21 cellular contexts compared by ENCODE assay signal in genomic region chr22:50061141-50061823, GRCh38. TPM values are rescaled to one million over a fixed set of nuclear protein-coding genes. Genes with fewer than 3 reads are reported as not detected.
DNase-seq lines count a peak whose midpoint lies in the region; ATAC-seq, FAIRE-seq and TF ChIP-seq lines count a peak whose summit lies in the region.
"Had no signal": no experiment of that assay in that cellular context is flagged by ENCODE, and none has a peak within 500 bp of the region (broad histone marks: within the 10 kb centered on the region; RNA-seq: fewer than 3 reads in every experiment).

No MANE protein-coding gene starts in this region.

- DNase-seq in COLO668 (lab: John Stamatoyannopoulos, UW; ENCODE audit: unreplicated experiment) (peak; percentile 34), OCI-LY7 (ENCODE audit: low spot score) (peak; percentile 43), HepG2 (ENCODE audit: low spot score) (no peak), upper lobe of left lung (peak; percentile 59 to 72), adrenal gland (no peak)
- DNase-seq in effector CD8-positive, alpha-beta T cell (lab: John Stamatoyannopoulos, UW) = no peak
- DNase-seq: AML-193; CD4-positive, CD25-positive, alpha-beta regulatory T cell; MV-4-11; NCI-H1417; NCI-H187; NCI-H2227 treated with DMSO at 0.1 percent for 48 hours; NCI-H510A treated with DMSO at 0.1 percent for 48 hours; NCI-H774; RPMI8226 had no signal

- ATAC-seq in HepG2 (no peak; the same call in 2 of the 3 replicates), upper lobe of left lung (ENCODE audit: low FRiP score in 2 of 2) (peak; percentile 4 to 12), GM18519 (IDR thresholded peaks at IDR 0.05; ENCODE audit: low FRiP score, unreplicated experiment) (no peak)

- H3K4me3 ChIP-seq in OCI-LY7 (ENCODE audit: low read depth, low read length, poor library complexity, severe bottlenecking) (no peak overlapping the region), HepG2 (replicated peaks in 1 of 3; ENCODE audit: insufficient read depth in 1 of 3, low read depth in 2 of 3, low read length in 3 of 3) (no peak overlapping the region), upper lobe of left lung (no peak overlapping the region), adrenal gland (no peak overlapping the region)

- intact Hi-C loops in OCI-LY7 (cut with micrococcal nuclease; ENCODE audit: unreplicated experiment) (no loop called here), HepG2 (cut with micrococcal nuclease; ENCODE audit: unreplicated experiment) (no loop called here), adrenal gland (cut with DNase I) (no loop called here)

- no TSS peak for BruUV-seq in OCI-LY7 (replicated peaks; lab: Mats Ljungman, UMichigan)
- no TSS peak for BruUV-seq in HepG2 (replicated peaks; lab: Mats Ljungman, UMichigan)

- no peaks in the 10 kb centered on the region for H3K79me2 ChIP-seq in OCI-LY7 (ENCODE audit: insufficient read depth, low read depth, low read length)
- H3K79me2 ChIP-seq in HepG2 (ENCODE audit: insufficient read depth, low read length) = no peaks in the 10 kb centered on the region

- 48% methylated on average over 23 of the region's 27 CpGs for WGBS in HepG2 (ENCODE audit: low lambda C conversion rate)
- 30 to 52% methylated on average over 9 to 24 of the region's 27 CpGs for WGBS in upper lobe of left lung, 2 donors
- WGBS in adrenal gland, 4 donors = 72 to 92% (median 80%) methylated on average over 15 to 27 of the region's 27 CpGs

- H3K4me1 ChIP-seq in OCI-LY7 (ENCODE audit: insufficient read depth, low read length, poor library complexity, severe bottlenecking) = peaks cover 44% of the 10 kb centered on the region
- H3K4me1 ChIP-seq in HepG2 (ENCODE audit: insufficient read depth, low read length) = no peaks in the 10 kb centered on the region
- H3K4me1 ChIP-seq in upper lobe of left lung = peaks cover 9 to 37% (median 15%) of the 10 kb centered on the region in 4 donors
- H3K4me1 ChIP-seq in adrenal gland (replicated peaks in 1 of 2) = peaks cover 0 to 5% of the 10 kb centered on the region in 2 donors

- no peak overlapping the region for H2AFZ ChIP-seq in OCI-LY7 (ENCODE audit: low read length)
- H2AFZ ChIP-seq in HepG2 (ENCODE audit: low read length) = no peak overlapping the region

- H3K4me2 ChIP-seq in OCI-LY7 (ENCODE audit: low read length) = peak overlapping the region; percentile 42; the same call in 1 of the 2 replicates
- H3K4me2 ChIP-seq in HepG2 (ENCODE audit: low read depth, low read length) = no peak overlapping the region
- H3K4me2 ChIP-seq: KMS-11 had no signal

- in situ Hi-C loops in HepG2 (cut with HindIII; ENCODE audit: extremely low pct_ligation_motif_present, low pct_unique_long_range_greater_than_20kb) = no loop called here

- no peaks in the 10 kb centered on the region for H4K20me1 ChIP-seq in OCI-LY7 (ENCODE audit: insufficient read depth, low read length)
- H4K20me1 ChIP-seq in HepG2 (ENCODE audit: insufficient read depth, low read length) = no peaks in the 10 kb centered on the region

- TF ChIP-seq POLR2A in HepG2 (IDR thresholded peaks at IDR 0.05; ENCODE audit: insufficient read depth in 1 of 2, low read depth in 2 of 2, low read length in 2 of 2) = no peak
- no peak for TF ChIP-seq POLR2A in upper lobe of left lung (IDR thresholded peaks at IDR 0.05)
- no peak for TF ChIP-seq POLR2A in adrenal gland (IDR thresholded peaks at IDR 0.05)

- TF ChIP-seq EP300 in HepG2 (IDR thresholded peaks at IDR 0.05; ENCODE audit: low read depth in 2 of 2, low read length in 2 of 2) (no peak), HepG2 (CRISPR knock-in tag; IDR thresholded peaks at IDR 0.05; ENCODE audit: borderline replicate concordance) (no peak), upper lobe of left lung (IDR thresholded peaks at IDR 0.05) (no peak)

- H3K27ac ChIP-seq in OCI-LY7 (ENCODE audit: low read depth, low read length, poor library complexity, severe bottlenecking) = no peak overlapping the region
- H3K27ac ChIP-seq in HepG2 (ENCODE audit: extremely low read length, insufficient read depth, low read length) = no peak overlapping the region
- no peak overlapping the region for H3K27ac ChIP-seq in upper lobe of left lung
- no peak overlapping the region for H3K27ac ChIP-seq in adrenal gland
- H3K27ac ChIP-seq: KMS-11 had no signal

- TF ChIP-seq RAD21 in HepG2 (CRISPR knock-in tag; IDR thresholded peaks at IDR 0.05) = no peak

- no peaks in the 10 kb centered on the region for H3K36me3 ChIP-seq in OCI-LY7 (ENCODE audit: insufficient read depth, low read length)
- no peaks in the 10 kb centered on the region for H3K36me3 ChIP-seq in HepG2 (replicated peaks in 1 of 2; ENCODE audit: control insufficient read depth in 1 of 2, insufficient read depth in 2 of 2, low read length in 2 of 2)
- H3K36me3 ChIP-seq in upper lobe of left lung = no peaks in the 10 kb centered on the region
- H3K36me3 ChIP-seq in adrenal gland (replicated peaks in 1 of 2) = no peaks in the 10 kb centered on the region

- peaks cover 4 to 37% of the 10 kb centered on the region in 2 experiments for H3K27me3 ChIP-seq in HepG2 (ENCODE audit: control insufficient read depth in 1 of 2, insufficient read depth in 2 of 2, low read length in 2 of 2)
- peaks cover 0 to 11% (median 5%) of the 10 kb centered on the region in 4 donors for H3K27me3 ChIP-seq in upper lobe of left lung
- H3K27me3 ChIP-seq in adrenal gland = peaks cover 27% of the 10 kb centered on the region

- H3K9me3 ChIP-seq in OCI-LY7 (ENCODE audit: low read length) = no peaks in the 10 kb centered on the region
- H3K9me3 ChIP-seq in HepG2 (ENCODE audit: low read length) = no peaks in the 10 kb centered on the region
- H3K9me3 ChIP-seq in upper lobe of left lung = no peaks in the 10 kb centered on the region
- H3K9me3 ChIP-seq in adrenal gland (replicated peaks in 1 of 3) = no peaks in the 10 kb centered on the region

- FAIRE-seq in HepG2 (lab: Jason Lieb, UNC) = no peak
- FAIRE-seq: GM12892, GM18507 had no signal

- TF ChIP-seq CTCF in OCI-LY7 (conservative IDR thresholded peaks at IDR 0.05; ENCODE audit: low read length) (no peak), HepG2 (CRISPR knock-in tag; IDR thresholded peaks at IDR 0.05) (no peak), upper lobe of left lung (IDR thresholded peaks at IDR 0.05) (no peak), adrenal gland (IDR thresholded peaks at IDR 0.05) (no peak)

- CTCF ChIA-PET in OCI-LY7 (lab: Charles Lee; ENCODE audit: unreplicated experiment) = no interaction called here
- CTCF ChIA-PET in HepG2 (lab: Yijun Ruan, JAX; ENCODE audit: low intra/inter-chr PET ratio, low total read pairs) = no interaction called here

- POLR2A ChIA-PET in OCI-LY7 (lab: Charles Lee) (interaction anchor here (0.7 kb wide), 1 partner anchor 19 kb away, joined by 3 read pairs; no protein-coding TSS in a partner anchor), HepG2 (lab: Yijun Ruan, JAX) (no interaction called here)

- H3K9me2 ChIP-seq in OCI-LY7 (ENCODE audit: insufficient read depth, low read length) = no peaks in the 10 kb centered on the region

- no peak overlapping the region for H3K9ac ChIP-seq in HepG2 (ENCODE audit: insufficient read depth, low read depth, low read length)
- H3K9ac ChIP-seq: KMS-11 had no signal

RNA-seq across cellular contexts. Expression of gene TTLL8, which starts 3.2 kb away (rescaled TPM):
- 0.06 TPM in 1 of 2 replicates, not detected in the other for total RNA-seq in OCI-LY7 (2014; rRNA removed; shearing (Covaris generic))
- total RNA-seq in OCI-LY7 (2022) = 0.72 and 1.3 TPM in 2 replicates
- not detected in 2 replicates for total RNA-seq in HepG2 (2016; rRNA removed; fragmentation: Illumina TruSeq; extraction: Trizol)
- not detected in 2 replicates for total RNA-seq in HepG2 (2016; cell fraction: cytosol; rRNA removed; fragmentation: Illumina TruSeq; extraction: Trizol; ENCODE audit: low read depth)
- not detected in 2 replicates for total RNA-seq in HepG2 (2016; cell fraction: insoluble cytoplasmic fraction; rRNA removed; fragmentation: Illumina TruSeq; extraction: Trizol)
- not detected in 2 replicates for total RNA-seq in HepG2 (2016; cell fraction: membrane; rRNA removed; fragmentation: Illumina TruSeq; extraction: Trizol)
- total RNA-seq in HepG2 (2016; cell fraction: nucleus; rRNA removed; fragmentation: Illumina TruSeq; extraction: Trizol) = not detected in 2 replicates
- polyA plus RNA-seq in HepG2 (2011; rRNA removed) = not detected in 2 replicates
- not detected in 2 replicates for polyA plus RNA-seq in HepG2 (2011; cell fraction: cytosol; rRNA removed)
- polyA plus RNA-seq in HepG2 (2011; cell fraction: nucleus; rRNA removed) = not detected in 2 replicates
- polyA plus RNA-seq in HepG2 (2012) = not detected in 2 replicates
- not detected in 2 replicates for polyA plus RNA-seq in HepG2 (2016; cell fraction: cytosol; fragmentation: Illumina TruSeq; extraction: Trizol; ENCODE audit: low read depth)
- not detected in 2 replicates for polyA plus RNA-seq in HepG2 (2016; cell fraction: insoluble cytoplasmic fraction; fragmentation: Illumina TruSeq; extraction: Trizol; ENCODE audit: low read depth)
- not detected in 2 replicates for polyA plus RNA-seq in HepG2 (2016; cell fraction: membrane; fragmentation: Illumina TruSeq; extraction: Trizol; ENCODE audit: low read depth)
- polyA plus RNA-seq in HepG2 (2016; cell fraction: nucleus; fragmentation: Illumina TruSeq; extraction: Trizol; ENCODE audit: insufficient read depth, low read depth) = not detected in 2 replicates
- polyA minus RNA-seq in HepG2 (2011; rRNA and poly(A)+ RNA removed; ENCODE audit: low replicate concordance) = not detected in 2 replicates
- polyA minus RNA-seq in HepG2 (2011; cell fraction: cytosol; rRNA and poly(A)+ RNA removed) = not detected in 2 replicates
- polyA minus RNA-seq in HepG2 (2011; cell fraction: nucleus; rRNA and poly(A)+ RNA removed) = not detected in 2 replicates
- total RNA-seq in upper lobe of left lung = not detected
- total RNA-seq in adrenal gland = not detected
- polyA plus RNA-seq in adrenal gland = not detected
- total RNA-seq: Calu3; CD4-positive, CD25-positive, alpha-beta regulatory T cell; H4 had no signal
- polyA plus RNA-seq: CD4-positive, CD25-positive, alpha-beta regulatory T cell had no signal

RNA-seq across cellular contexts. Expression of gene MLC1, which starts 23.9 kb away (rescaled TPM):
- 0.16 TPM in 1 of 2 replicates, not detected in the other for total RNA-seq in OCI-LY7 (2014; rRNA removed; shearing (Covaris generic))
- total RNA-seq in OCI-LY7 (2022) (not detected in 2 replicates), HepG2 (2016; rRNA removed; fragmentation: Illumina TruSeq; extraction: Trizol) (not detected in 2 replicates), upper lobe of left lung (1 to 10 TPM in 4 of 6 donors, under 1 TPM in 2; 0.78 to 3.1 (median 1.2) TPM), adrenal gland (not detected)
- total RNA-seq in HepG2 (2016; cell fraction: cytosol; rRNA removed; fragmentation: Illumina TruSeq; extraction: Trizol; ENCODE audit: low read depth) = not detected in 2 replicates
- not detected in 2 replicates for total RNA-seq in HepG2 (2016; cell fraction: insoluble cytoplasmic fraction; rRNA removed; fragmentation: Illumina TruSeq; extraction: Trizol)
- total RNA-seq in HepG2 (2016; cell fraction: membrane; rRNA removed; fragmentation: Illumina TruSeq; extraction: Trizol) = not detected in 2 replicates
- not detected in 2 replicates for total RNA-seq in HepG2 (2016; cell fraction: nucleus; rRNA removed; fragmentation: Illumina TruSeq; extraction: Trizol)
- polyA plus RNA-seq in HepG2 (2011; rRNA removed) (not detected in 2 replicates), adrenal gland (under 1 TPM in 1 of 3 donors, not detected in 2; 0.03 TPM)
- polyA plus RNA-seq in HepG2 (2011; cell fraction: cytosol; rRNA removed) = not detected in 2 replicates
- not detected in 2 replicates for polyA plus RNA-seq in HepG2 (2011; cell fraction: nucleus; rRNA removed)
- not detected in 2 replicates for polyA plus RNA-seq in HepG2 (2012)
- polyA plus RNA-seq in HepG2 (2016; cell fraction: cytosol; fragmentation: Illumina TruSeq; extraction: Trizol; ENCODE audit: low read depth) = not detected in 2 replicates
- polyA plus RNA-seq in HepG2 (2016; cell fraction: insoluble cytoplasmic fraction; fragmentation: Illumina TruSeq; extraction: Trizol; ENCODE audit: low read depth) = not detected in 2 replicates
- polyA plus RNA-seq in HepG2 (2016; cell fraction: membrane; fragmentation: Illumina TruSeq; extraction: Trizol; ENCODE audit: low read depth) = not detected in 2 replicates
- not detected in 2 replicates for polyA plus RNA-seq in HepG2 (2016; cell fraction: nucleus; fragmentation: Illumina TruSeq; extraction: Trizol; ENCODE audit: insufficient read depth, low read depth)
- polyA minus RNA-seq in HepG2 (2011; rRNA and poly(A)+ RNA removed; ENCODE audit: low replicate concordance) = not detected in 2 replicates
- polyA minus RNA-seq in HepG2 (2011; cell fraction: cytosol; rRNA and poly(A)+ RNA removed) = not detected in 2 replicates
- not detected in 2 replicates for polyA minus RNA-seq in HepG2 (2011; cell fraction: nucleus; rRNA and poly(A)+ RNA removed)
- total RNA-seq: Calu3 had no signal

RNA-seq across cellular contexts. Expression of gene MOV10L1, which starts 28.5 kb away (rescaled TPM):
- 0.03 and 0.22 TPM in 2 replicates for total RNA-seq in OCI-LY7 (2014; rRNA removed; shearing (Covaris generic))
- total RNA-seq in OCI-LY7 (2022) = 0.66 and 1.1 TPM in 2 replicates
- total RNA-seq in HepG2 (2016; rRNA removed; fragmentation: Illumina TruSeq; extraction: Trizol) = 0.11 TPM in 1 of 2 replicates, not detected in the other
- not detected in 2 replicates for total RNA-seq in HepG2 (2016; cell fraction: cytosol; rRNA removed; fragmentation: Illumina TruSeq; extraction: Trizol; ENCODE audit: low read depth)
- total RNA-seq in HepG2 (2016; cell fraction: insoluble cytoplasmic fraction; rRNA removed; fragmentation: Illumina TruSeq; extraction: Trizol) = 0.17 TPM in 1 of 2 replicates, not detected in the other
- total RNA-seq in HepG2 (2016; cell fraction: membrane; rRNA removed; fragmentation: Illumina TruSeq; extraction: Trizol) = not detected in 2 replicates
- 0.12 and 0.28 TPM in 2 replicates for total RNA-seq in HepG2 (2016; cell fraction: nucleus; rRNA removed; fragmentation: Illumina TruSeq; extraction: Trizol)
- polyA plus RNA-seq in HepG2 (2011; rRNA removed) = 0.12 and 0.31 TPM in 2 replicates
- 0.05 and 0.09 TPM in 2 replicates for polyA plus RNA-seq in HepG2 (2011; cell fraction: cytosol; rRNA removed)
- 0.47 and 1.1 TPM in 2 replicates for polyA plus RNA-seq in HepG2 (2011; cell fraction: nucleus; rRNA removed)
- polyA plus RNA-seq in HepG2 (2012) = 0.29 and 0.46 TPM in 2 replicates
- not detected in 2 replicates for polyA plus RNA-seq in HepG2 (2016; cell fraction: cytosol; fragmentation: Illumina TruSeq; extraction: Trizol; ENCODE audit: low read depth)
- polyA plus RNA-seq in HepG2 (2016; cell fraction: insoluble cytoplasmic fraction; fragmentation: Illumina TruSeq; extraction: Trizol; ENCODE audit: low read depth) = not detected in 2 replicates
- polyA plus RNA-seq in HepG2 (2016; cell fraction: membrane; fragmentation: Illumina TruSeq; extraction: Trizol; ENCODE audit: low read depth) = 0.08 TPM in 1 of 2 replicates, not detected in the other
- polyA plus RNA-seq in HepG2 (2016; cell fraction: nucleus; fragmentation: Illumina TruSeq; extraction: Trizol; ENCODE audit: insufficient read depth, low read depth) = not detected in 2 replicates
- polyA minus RNA-seq in HepG2 (2011; rRNA and poly(A)+ RNA removed; ENCODE audit: low replicate concordance) = not detected in 2 replicates
- not detected in 2 replicates for polyA minus RNA-seq in HepG2 (2011; cell fraction: cytosol; rRNA and poly(A)+ RNA removed)
- polyA minus RNA-seq in HepG2 (2011; cell fraction: nucleus; rRNA and poly(A)+ RNA removed) = 0.39 TPM in 1 of 2 replicates, not detected in the other
- total RNA-seq in upper lobe of left lung = 1 to 10 TPM in 3 of 6 donors, under 1 TPM in 2, not detected in 1; 0.47 to 3.1 (median 1.8) TPM
- total RNA-seq in adrenal gland = under 1 TPM in 4 of 8 donors, not detected in 4; 0.14 to 0.46 (median 0.41) TPM
- under 1 TPM in 2 of 3 donors, not detected in 1; 0.40 to 0.74 TPM for polyA plus RNA-seq in adrenal gland
- total RNA-seq: Calu3; CD4-positive, CD25-positive, alpha-beta regulatory T cell had no signal
- polyA plus RNA-seq: CD4-positive, CD25-positive, alpha-beta regulatory T cell had no signal

RNA-seq across cellular contexts. Expression of gene IL17REL, which starts 48.7 kb away (rescaled TPM):
- total RNA-seq in OCI-LY7 (2014; rRNA removed; shearing (Covaris generic)) = 0.03 TPM in 1 of 2 replicates, not detected in the other
- total RNA-seq in OCI-LY7 (2022) (not detected in 2 replicates), HepG2 (2016; rRNA removed; fragmentation: Illumina TruSeq; extraction: Trizol) (not detected in 2 replicates), upper lobe of left lung (under 1 TPM in 1 of 6 donors, not detected in 5; 0.06 TPM), adrenal gland (not detected)
- total RNA-seq in HepG2 (2016; cell fraction: cytosol; rRNA removed; fragmentation: Illumina TruSeq; extraction: Trizol; ENCODE audit: low read depth) = not detected in 2 replicates
- not detected in 2 replicates for total RNA-seq in HepG2 (2016; cell fraction: insoluble cytoplasmic fraction; rRNA removed; fragmentation: Illumina TruSeq; extraction: Trizol)
- total RNA-seq in HepG2 (2016; cell fraction: membrane; rRNA removed; fragmentation: Illumina TruSeq; extraction: Trizol) = not detected in 2 replicates
- total RNA-seq in HepG2 (2016; cell fraction: nucleus; rRNA removed; fragmentation: Illumina TruSeq; extraction: Trizol) = not detected in 2 replicates
- polyA plus RNA-seq in HepG2 (2011; rRNA removed) (not detected in 2 replicates), adrenal gland (not detected)
- not detected in 2 replicates for polyA plus RNA-seq in HepG2 (2011; cell fraction: cytosol; rRNA removed)
- polyA plus RNA-seq in HepG2 (2011; cell fraction: nucleus; rRNA removed) = not detected in 2 replicates
- not detected in 2 replicates for polyA plus RNA-seq in HepG2 (2012)
- polyA plus RNA-seq in HepG2 (2016; cell fraction: cytosol; fragmentation: Illumina TruSeq; extraction: Trizol; ENCODE audit: low read depth) = not detected in 2 replicates
- not detected in 2 replicates for polyA plus RNA-seq in HepG2 (2016; cell fraction: insoluble cytoplasmic fraction; fragmentation: Illumina TruSeq; extraction: Trizol; ENCODE audit: low read depth)
- polyA plus RNA-seq in HepG2 (2016; cell fraction: membrane; fragmentation: Illumina TruSeq; extraction: Trizol; ENCODE audit: low read depth) = not detected in 2 replicates
- polyA plus RNA-seq in HepG2 (2016; cell fraction: nucleus; fragmentation: Illumina TruSeq; extraction: Trizol; ENCODE audit: insufficient read depth, low read depth) = not detected in 2 replicates
- polyA minus RNA-seq in HepG2 (2011; rRNA and poly(A)+ RNA removed; ENCODE audit: low replicate concordance) = 0.07 TPM in 1 of 2 replicates, not detected in the other
- polyA minus RNA-seq in HepG2 (2011; cell fraction: cytosol; rRNA and poly(A)+ RNA removed) = not detected in 2 replicates
- polyA minus RNA-seq in HepG2 (2011; cell fraction: nucleus; rRNA and poly(A)+ RNA removed) = not detected in 2 replicates
- total RNA-seq: Calu3, H4 had no signal

Comparison
In these comparisons a context has a peak if more than half of its experiments do, and no peak if none do; other contexts are left out.
1. DNase-seq: peak in COLO668 (single experiment), OCI-LY7 (single experiment) and upper lobe of left lung (2 of 2); none in HepG2 (single experiment), adrenal gland (0 of 7) and effector CD8-positive, alpha-beta T cell (single experiment).
2. ATAC-seq: peak in upper lobe of left lung (2 of 2); none in HepG2 (single experiment) and GM18519 (single experiment).